Comparison of ENCODE assay signal across 9 cellular contexts in genomic region chr2:128320609-128321420, GRCh38. TPM values are rescaled to one million over a fixed set of nuclear protein-coding genes. Genes with fewer than 3 reads are reported as not detected.
DNase-seq lines count a peak whose midpoint lies in the region; ATAC-seq and TF ChIP-seq lines count a peak whose summit lies in the region.
"Had no signal": no experiment of that assay in that cellular context is flagged by ENCODE, and none has a peak within 500 bp of the region (broad histone marks: within the 10 kb centered on the region; RNA-seq: fewer than 3 reads in every experiment).

No MANE protein-coding gene starts in this region.

- intact Hi-C loops in left ventricle myocardium inferior (cut with micrococcal nuclease): no loop called here
- intact Hi-C loops in Right ventricle myocardium superior (cut with DNase I): loop anchor here (5.0 to 10.0 kb wide), 2 partner anchors 144 to 211 kb away; no protein-coding TSS in a partner anchor
- intact Hi-C loops in activated T-helper 1 cell treated with anti-CD3 and anti-CD28 coated beads, Interleukin-12 subunit alpha, Interleukin-12 subunit beta, Interleukin-2, Interleukin-4 antibody, amounts not matched to agents 30 ng/mL and 10 ng/mL and 1 ng/mL, durations not matched to agents 14 hours and 24 hours and 36 hours (cut with micrococcal nuclease): loop anchor here (1.0 to 10.0 kb wide), 8 partner anchors 89 to 1524 kb away; partner anchors contain the start of genes AMMECR1L and UGGT1
- intact Hi-C loops in aorta (cut with DNase I): loop anchor here (5.0 kb wide), 5 partner anchors 41 to 211 kb away; no protein-coding TSS in a partner anchor

- H3K9me3 Mint-ChIP-seq in activated T-helper 1 cell treated with anti-CD3 and anti-CD28 coated beads, Interleukin-12 subunit alpha, Interleukin-12 subunit beta, Interleukin-2, Interleukin-4 antibody, amounts not matched to agents 30 ng/mL and 10 ng/mL and 1 ng/mL, durations not matched to agents 14 hours and 24 hours and 36 hours: no peaks in the 10 kb centered on the region

- H3K36me3 Mint-ChIP-seq in activated T-helper 1 cell treated with anti-CD3 and anti-CD28 coated beads, Interleukin-12 subunit alpha, Interleukin-12 subunit beta, Interleukin-2, Interleukin-4 antibody, amounts not matched to agents 30 ng/mL and 10 ng/mL and 1 ng/mL, durations not matched to agents 14 hours and 24 hours and 36 hours (ENCODE audit: low read depth): peaks cover 4% of the 10 kb centered on the region

- DNase-seq in left ventricle myocardium inferior: no peak
- DNase-seq in Right ventricle myocardium superior: no peak
- DNase-seq in activated T-helper 1 cell treated with anti-CD3 and anti-CD28 coated beads, Interleukin-12 subunit alpha, Interleukin-12 subunit beta, Interleukin-2, Interleukin-4 antibody, amounts not matched to agents 30 ng/mL and 10 ng/mL and 1 ng/mL, durations not matched to agents 14 hours and 24 hours and 36 hours (ENCODE audit: low spot score): no peak
- DNase-seq in medulla oblongata (ENCODE audit: extremely low spot score): peak; percentile 7
- peak; percentile 47 to 72 for DNase-seq in aorta
- DNase-seq in left lobe of liver (ENCODE audit: low spot score): no peak
- no peak for DNase-seq in NCI-H1436 (lab: John Stamatoyannopoulos, UW)

- H3K27me3 Mint-ChIP-seq in activated T-helper 1 cell treated with anti-CD3 and anti-CD28 coated beads, Interleukin-12 subunit alpha, Interleukin-12 subunit beta, Interleukin-2, Interleukin-4 antibody, amounts not matched to agents 30 ng/mL and 10 ng/mL and 1 ng/mL, durations not matched to agents 14 hours and 24 hours and 36 hours (ENCODE audit: insufficient read depth): peaks cover 10% of the 10 kb centered on the region

- H3K4me1 Mint-ChIP-seq in activated T-helper 1 cell treated with anti-CD3 and anti-CD28 coated beads, Interleukin-12 subunit alpha, Interleukin-12 subunit beta, Interleukin-2, Interleukin-4 antibody, amounts not matched to agents 30 ng/mL and 10 ng/mL and 1 ng/mL, durations not matched to agents 14 hours and 24 hours and 36 hours (ENCODE audit: low read depth): peaks cover 14% of the 10 kb centered on the region

- ATAC-seq in Right ventricle myocardium superior (ENCODE audit: poor library complexity): no peak
- no peak for ATAC-seq in aorta (ENCODE audit: low FRiP score)
- ATAC-seq in HG03108 (IDR thresholded peaks at IDR 0.05; ENCODE audit: unreplicated experiment): no peak
- no peak for ATAC-seq in left lobe of liver

- H3K4me1 ChIP-seq in left ventricle myocardium inferior: peaks cover 56% of the 10 kb centered on the region
- no peaks in the 10 kb centered on the region for H3K4me1 ChIP-seq in aorta (ENCODE audit: control insufficient read depth in 1 of 2, insufficient read depth in 2 of 2, low read length in 2 of 2)

- H3K9me3 ChIP-seq in left ventricle myocardium inferior (replicated peaks) (no peaks in the 10 kb centered on the region), aorta (ENCODE audit: control insufficient read depth, low read length) (no peaks in the 10 kb centered on the region)
- H3K9me3 ChIP-seq: gastroesophageal sphincter had no signal

- WGBS in aorta, 2 donors: 92 to 93% methylated on average over 10 of the region's 10 CpGs

- H3K4me3 Mint-ChIP-seq in activated T-helper 1 cell treated with anti-CD3 and anti-CD28 coated beads, Interleukin-12 subunit alpha, Interleukin-12 subunit beta, Interleukin-2, Interleukin-4 antibody, amounts not matched to agents 30 ng/mL and 10 ng/mL and 1 ng/mL, durations not matched to agents 14 hours and 24 hours and 36 hours: peak overlapping the region; percentile 76

- peak overlapping the region; percentile 25 for H3K27ac Mint-ChIP-seq in activated T-helper 1 cell treated with anti-CD3 and anti-CD28 coated beads, Interleukin-12 subunit alpha, Interleukin-12 subunit beta, Interleukin-2, Interleukin-4 antibody, amounts not matched to agents 30 ng/mL and 10 ng/mL and 1 ng/mL, durations not matched to agents 14 hours and 24 hours and 36 hours

- H3K4me3 ChIP-seq in left ventricle myocardium inferior: no peak overlapping the region
- no peak overlapping the region for H3K4me3 ChIP-seq in aorta (ENCODE audit: low read length in 2 of 2)

- no peaks in the 10 kb centered on the region for H3K27me3 ChIP-seq in left ventricle myocardium inferior (ENCODE audit: low read depth)
- H3K27me3 ChIP-seq in aorta (ENCODE audit: control insufficient read depth in 1 of 2, insufficient read depth in 2 of 2, low read length in 1 of 2): no peaks in the 10 kb centered on the region
- H3K27me3 ChIP-seq: gastroesophageal sphincter had no signal

- H3K27ac ChIP-seq in left ventricle myocardium inferior (replicated peaks) (peak overlapping the region; percentile 85), aorta (ENCODE audit: low read depth in 1 of 2, low read length in 2 of 2) (no peak overlapping the region)

- TF ChIP-seq CTCF in left ventricle myocardium inferior (IDR thresholded peaks at IDR 0.05; ENCODE audit: borderline replicate concordance): no peak

- H3K36me3 ChIP-seq in left ventricle myocardium inferior: no peaks in the 10 kb centered on the region
- H3K36me3 ChIP-seq in aorta (ENCODE audit: control insufficient read depth in 1 of 2, insufficient read depth in 2 of 2, low read length in 1 of 2): no peaks in the 10 kb centered on the region
- H3K36me3 ChIP-seq: gastroesophageal sphincter had no signal

RNA-seq across cellular contexts. Expression of gene HS6ST1, which starts 2.1 kb away (rescaled TPM):
- 26.7 TPM for total RNA-seq in left ventricle myocardium inferior
- total RNA-seq in Right ventricle myocardium superior: 35.1 TPM
- total RNA-seq in activated T-helper 1 cell treated with anti-CD3 and anti-CD28 coated beads, Interleukin-12 subunit alpha, Interleukin-12 subunit beta, Interleukin-2, Interleukin-4 antibody, amounts not matched to agents 30 ng/mL and 10 ng/mL and 1 ng/mL, durations not matched to agents 14 hours and 24 hours and 36 hours: 21.6 and 22.3 TPM in 2 replicates
- total RNA-seq in aorta: 10 to 100 TPM; 14.7 to 17.4 TPM
- 1 to 10 TPM; 3.0 to 3.1 TPM for polyA plus RNA-seq in aorta
- 21.8 TPM for total RNA-seq in left lobe of liver

Comparison
In these comparisons a context has a peak if more than half of its experiments do, and no peak if none do; other contexts are left out.
1. DNase-seq: peak in medulla oblongata (single experiment) and aorta (2 of 2); none in left ventricle myocardium inferior (single experiment), Right ventricle myocardium superior (single experiment), activated T-helper 1 cell treated with anti-CD3 and anti-CD28 coated beads, Interleukin-12 subunit alpha, Interleukin-12 subunit beta, Interleukin-2, Interleukin-4 antibody, amounts not matched to agents 30 ng/mL and 10 ng/mL and 1 ng/mL, durations not matched to agents 14 hours and 24 hours and 36 hours (single experiment), left lobe of liver (single experiment) and NCI-H1436 (single experiment).